In genomic region chr9:125431741-125432271, GRCh38 we compare ENCODE assay signal across 1 cellular context.
TF ChIP-seq lines count a peak whose summit lies in the region.

No MANE protein-coding gene starts in this region.

TF ChIP-seq in SK-N-SH treated with all-trans-retinoic acid at 6 μM for 48 hours, 23 proteins besides CTCF, POLR2A, EP300 and RAD21 (continued from another document):
- TF ChIP-seq, protein P1, sequence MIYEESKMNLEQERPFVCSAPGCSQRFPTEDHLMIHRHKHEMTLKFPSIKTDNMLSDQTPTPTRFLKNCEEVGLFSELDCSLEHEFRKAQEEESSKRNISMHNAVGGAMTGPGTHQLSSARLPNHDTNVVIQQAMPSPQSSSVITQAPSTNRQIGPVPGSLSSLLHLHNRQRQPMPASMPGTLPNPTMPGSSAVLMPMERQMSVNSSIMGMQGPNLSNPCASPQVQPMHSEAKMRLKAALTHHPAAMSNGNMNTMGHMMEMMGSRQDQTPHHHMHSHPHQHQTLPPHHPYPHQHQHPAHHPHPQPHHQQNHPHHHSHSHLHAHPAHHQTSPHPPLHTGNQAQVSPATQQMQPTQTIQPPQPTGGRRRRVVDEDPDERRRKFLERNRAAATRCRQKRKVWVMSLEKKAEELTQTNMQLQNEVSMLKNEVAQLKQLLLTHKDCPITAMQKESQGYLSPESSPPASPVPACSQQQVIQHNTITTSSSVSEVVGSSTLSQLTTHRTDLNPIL (CRISPR knock-in tag; IDR thresholded peaks at IDR 0.05; ENCODE audit: low read depth) = no peak
- no peak for TF ChIP-seq RARB (CRISPR knock-in tag; IDR thresholded peaks at IDR 0.05)
- no peak for TF ChIP-seq ZNF70 (CRISPR knock-in tag; IDR thresholded peaks at IDR 0.05)
- TF ChIP-seq ISL1 (CRISPR knock-in tag; IDR thresholded peaks at IDR 0.05) = no peak
